11 cellular contexts compared by ENCODE assay signal in genomic region chr2:172639823-172640222, GRCh38.
DNase-seq lines count a peak whose midpoint lies in the region; ATAC-seq, FAIRE-seq and TF ChIP-seq lines count a peak whose summit lies in the region.
"Had no signal": no experiment of that assay in that cellular context is flagged by ENCODE, and none has a peak within 500 bp of the region (broad histone marks: within the 10 kb centered on the region; RNA-seq: fewer than 3 reads in every experiment).

No MANE protein-coding gene starts in this region.

- H3K4me1 ChIP-seq in HepG2 (ENCODE audit: insufficient read depth, low read length), result peaks cover 13% of the 10 kb centered on the region; the same call in 1 of the 2 replicates
- H3K4me1 ChIP-seq in right lobe of liver, result no peaks in the 10 kb centered on the region
- H3K4me1 ChIP-seq in neural progenitor cell, result no peaks in the 10 kb centered on the region
- H3K4me1 ChIP-seq: colonic mucosa had no signal

- H3K9me3 Mint-ChIP-seq in stimulated activated naive CD8-positive, alpha-beta T cell treated with anti-CD3 and anti-CD28 coated beads, Interleukin-15, Interleukin-2, amounts not matched to agents 100 ng/mL and 50 ng/mL, for 24 hours, result peaks cover 4% of the 10 kb centered on the region
- no peaks in the 10 kb centered on the region for H3K9me3 Mint-ChIP-seq in neural progenitor cell
- H3K9me3 Mint-ChIP-seq: nephron had no signal

- TF ChIP-seq CTCF in HepG2 (CRISPR knock-in tag; IDR thresholded peaks at IDR 0.05) (no peak), right lobe of liver (IDR thresholded peaks at IDR 0.05) (no peak), neural progenitor cell (IDR thresholded peaks at IDR 0.05) (no peak)

- H3K4me3 Mint-ChIP-seq in stimulated activated naive CD8-positive, alpha-beta T cell treated with anti-CD3 and anti-CD28 coated beads, Interleukin-15, Interleukin-2, amounts not matched to agents 100 ng/mL and 50 ng/mL, for 24 hours, result no peak overlapping the region
- H3K4me3 Mint-ChIP-seq in neural progenitor cell, result no peak overlapping the region
- H3K4me3 Mint-ChIP-seq: nephron had no signal

- intact Hi-C loops in HepG2 (cut with micrococcal nuclease; ENCODE audit: unreplicated experiment), result no loop called here
- intact Hi-C loops in right lobe of liver (cut with DNase I), result no loop called here

- H3K27me3 ChIP-seq in HepG2 (ENCODE audit: control insufficient read depth in 1 of 2, insufficient read depth in 2 of 2, low read length in 2 of 2) (peaks cover 0 to 2% of the 10 kb centered on the region in 2 experiments; a peak in 1 of 5 replicates), right lobe of liver (no peaks in the 10 kb centered on the region), neural progenitor cell (no peaks in the 10 kb centered on the region)
- H3K27me3 ChIP-seq: colonic mucosa, SJCRH30 had no signal

- POLR2A ChIA-PET in HepG2 (lab: Yijun Ruan, JAX), result no interaction called here

- H3K27ac Mint-ChIP-seq in stimulated activated naive CD8-positive, alpha-beta T cell treated with anti-CD3 and anti-CD28 coated beads, Interleukin-15, Interleukin-2, amounts not matched to agents 100 ng/mL and 50 ng/mL, for 24 hours, result peak overlapping the region; percentile 1
- H3K27ac Mint-ChIP-seq in neural progenitor cell, result no peak overlapping the region
- H3K27ac Mint-ChIP-seq: nephron had no signal

- no peak overlapping the region for H3K4me2 ChIP-seq in HepG2 (ENCODE audit: low read depth, low read length)
- H3K4me2 ChIP-seq in neural progenitor cell, result no peak overlapping the region

- WGBS in HepG2 (ENCODE audit: low lambda C conversion rate), result 34% methylated on average over 2 of the region's 2 CpGs
- 54% methylated on average over 2 of the region's 2 CpGs for whole genome bisulfite sequencing in right lobe of liver (ENCODE audit: insufficient coverage, low coverage, low lambda C conversion rate, missing lambda C conversion rate)

- no TSS peak for BruUV-seq in HepG2 (replicated peaks; lab: Mats Ljungman, UMichigan)

- H2AFZ ChIP-seq in HepG2 (ENCODE audit: low read length), result no peak overlapping the region
- H2AFZ ChIP-seq in neural progenitor cell (replicated peaks), result no peak overlapping the region

- H3F3A ChIP-seq in neural progenitor cell (ENCODE audit: low read depth), result no peaks in the 10 kb centered on the region

- no peak for FAIRE-seq in HepG2 (lab: Jason Lieb, UNC)

- TF ChIP-seq EP300 in HepG2 (IDR thresholded peaks at IDR 0.05; ENCODE audit: low read depth in 2 of 2, low read length in 2 of 2) (no peak), HepG2 (CRISPR knock-in tag; IDR thresholded peaks at IDR 0.05; ENCODE audit: borderline replicate concordance) (no peak)

- TF ChIP-seq RAD21 in HepG2 (CRISPR knock-in tag; IDR thresholded peaks at IDR 0.05), result no peak

- no peaks in the 10 kb centered on the region for H3K27me3 Mint-ChIP-seq in stimulated activated naive CD8-positive, alpha-beta T cell treated with anti-CD3 and anti-CD28 coated beads, Interleukin-15, Interleukin-2, amounts not matched to agents 100 ng/mL and 50 ng/mL, for 24 hours
- H3K27me3 Mint-ChIP-seq in neural progenitor cell (ENCODE audit: insufficient read depth, low read depth), result peaks cover 2% of the 10 kb centered on the region

- no peak overlapping the region for H3K27ac ChIP-seq in HepG2 (ENCODE audit: extremely low read length, insufficient read depth, low read length)
- no peak overlapping the region for H3K27ac ChIP-seq in right lobe of liver
- H3K27ac ChIP-seq in neural progenitor cell, result no peak overlapping the region
- H3K27ac ChIP-seq: colonic mucosa, SJCRH30 had no signal

- ATAC-seq in HepG2, result no peak; the same call in 2 of the 3 replicates
- no peak for ATAC-seq in right lobe of liver

- no peak for TF ChIP-seq POLR2A in HepG2 (IDR thresholded peaks at IDR 0.05; ENCODE audit: insufficient read depth in 1 of 2, low read depth in 2 of 2, low read length in 2 of 2)
- TF ChIP-seq POLR2A in right lobe of liver (IDR thresholded peaks at IDR 0.05), result no peak

- no peaks in the 10 kb centered on the region for H3K36me3 Mint-ChIP-seq in stimulated activated naive CD8-positive, alpha-beta T cell treated with anti-CD3 and anti-CD28 coated beads, Interleukin-15, Interleukin-2, amounts not matched to agents 100 ng/mL and 50 ng/mL, for 24 hours (ENCODE audit: low read depth)
- no peaks in the 10 kb centered on the region for H3K36me3 Mint-ChIP-seq in neural progenitor cell

- DNase-seq in HepG2 (ENCODE audit: low spot score) (no peak), right lobe of liver (no peak), OCI-M1 (lab: John Stamatoyannopoulos, UW) (peak; percentile 66), dermis microvascular lymphatic vessel endothelial cell (ENCODE audit: low read depth in 2 of 2) (peak; percentile 7 to 43), SIG-M5 (lab: John Stamatoyannopoulos, UW) (no peak), NCI-H187 treated with DMSO at 0.1 percent for 48 hours (lab: John Stamatoyannopoulos, UW) (no peak), neural progenitor cell (ENCODE audit: low spot score) (no peak)
- DNase-seq: colonic mucosa, SJCRH30 had no signal

- CTCF ChIA-PET in HepG2 (lab: Yijun Ruan, JAX; ENCODE audit: low intra/inter-chr PET ratio, low total read pairs), result no interaction called here

- in situ Hi-C loops in HepG2 (cut with HindIII; ENCODE audit: extremely low pct_ligation_motif_present, low pct_unique_long_range_greater_than_20kb), result no loop called here

- H3K9me3 ChIP-seq in HepG2 (ENCODE audit: low read length) (no peaks in the 10 kb centered on the region), right lobe of liver (no peaks in the 10 kb centered on the region), neural progenitor cell (ENCODE audit: low read depth) (no peaks in the 10 kb centered on the region)
- H3K9me3 ChIP-seq: colonic mucosa, SJCRH30 had no signal

- no peak overlapping the region for H3K9ac ChIP-seq in HepG2 (ENCODE audit: insufficient read depth, low read depth, low read length)
- H3K9ac ChIP-seq in neural progenitor cell, result no peak overlapping the region

- H3K79me2 ChIP-seq in HepG2 (ENCODE audit: insufficient read depth, low read length) (no peaks in the 10 kb centered on the region), neural progenitor cell (ENCODE audit: low read depth) (no peaks in the 10 kb centered on the region)

- H4K20me1 ChIP-seq in HepG2 (ENCODE audit: insufficient read depth, low read length) (no peaks in the 10 kb centered on the region), neural progenitor cell (ENCODE audit: low read depth) (no peaks in the 10 kb centered on the region)

- peaks cover 30% of the 10 kb centered on the region for H3K4me1 Mint-ChIP-seq in stimulated activated naive CD8-positive, alpha-beta T cell treated with anti-CD3 and anti-CD28 coated beads, Interleukin-15, Interleukin-2, amounts not matched to agents 100 ng/mL and 50 ng/mL, for 24 hours (ENCODE audit: low read depth)
- H3K4me1 Mint-ChIP-seq in neural progenitor cell, result no peaks in the 10 kb centered on the region
- H3K4me1 Mint-ChIP-seq: nephron had no signal

- H3K4me3 ChIP-seq in HepG2 (replicated peaks in 1 of 3; ENCODE audit: insufficient read depth in 1 of 3, low read depth in 2 of 3, low read length in 3 of 3) (no peak overlapping the region), right lobe of liver (no peak overlapping the region), neural progenitor cell (no peak overlapping the region)
- H3K4me3 ChIP-seq: colonic mucosa, SJCRH30 had no signal

- H3K36me3 ChIP-seq in HepG2 (replicated peaks in 1 of 2; ENCODE audit: control insufficient read depth in 1 of 2, insufficient read depth in 2 of 2, low read length in 2 of 2), result no peaks in the 10 kb centered on the region
- H3K36me3 ChIP-seq in right lobe of liver, result no peaks in the 10 kb centered on the region
- H3K36me3 ChIP-seq in neural progenitor cell, result no peaks in the 10 kb centered on the region
- H3K36me3 ChIP-seq: colonic mucosa, SJCRH30 had no signal

TF ChIP-seq in HepG2, 621 proteins besides CTCF, POLR2A, EP300 and RAD21:
- TF ChIP-seq RFX5 (IDR thresholded peaks at IDR 0.05; ENCODE audit: low read depth, low read length) (peak; percentile 97), RFXANK (CRISPR knock-in tag; IDR thresholded peaks at IDR 0.05) (peak; percentile 93), MAFK (conservative IDR thresholded peaks at IDR 0.05 in 1 of 2, IDR thresholded peaks at IDR 0.05 in 1 of 2; ENCODE audit: low read length in 2 of 2) (0 out of 4 replicates have a peak, but pooled peaks of 1 of the 2 experiments have one; percentile 19), DPF2 (CRISPR knock-in tag; IDR thresholded peaks at IDR 0.05; ENCODE audit: borderline replicate concordance, low read depth) (no peak), MAFF (IDR thresholded peaks at IDR 0.05; ENCODE audit: low read depth, low read length) (peak; percentile 27; the same call in 1 of the 2 replicates), CREB1 (IDR thresholded peaks at IDR 0.05) (peak; percentile 28; the same call in 1 of the 2 replicates), CREB1 (CRISPR knock-in tag; IDR thresholded peaks at IDR 0.05) (no peak), GATAD2A (CRISPR knock-in tag; IDR thresholded peaks at IDR 0.05) (no peak), HOXA7 (CRISPR knock-in tag; IDR thresholded peaks at IDR 0.05) (no peak)

Comparison
In these comparisons a context has a peak if more than half of its experiments do, and no peak if none do; other contexts are left out.
1. DNase-seq: peak in OCI-M1 (single experiment) and dermis microvascular lymphatic vessel endothelial cell (2 of 2); none in HepG2 (single experiment), right lobe of liver (0 of 3), SIG-M5 (single experiment), NCI-H187 treated with DMSO at 0.1 percent for 48 hours (single experiment) and neural progenitor cell (single experiment).